In the genomic region with DNA sequence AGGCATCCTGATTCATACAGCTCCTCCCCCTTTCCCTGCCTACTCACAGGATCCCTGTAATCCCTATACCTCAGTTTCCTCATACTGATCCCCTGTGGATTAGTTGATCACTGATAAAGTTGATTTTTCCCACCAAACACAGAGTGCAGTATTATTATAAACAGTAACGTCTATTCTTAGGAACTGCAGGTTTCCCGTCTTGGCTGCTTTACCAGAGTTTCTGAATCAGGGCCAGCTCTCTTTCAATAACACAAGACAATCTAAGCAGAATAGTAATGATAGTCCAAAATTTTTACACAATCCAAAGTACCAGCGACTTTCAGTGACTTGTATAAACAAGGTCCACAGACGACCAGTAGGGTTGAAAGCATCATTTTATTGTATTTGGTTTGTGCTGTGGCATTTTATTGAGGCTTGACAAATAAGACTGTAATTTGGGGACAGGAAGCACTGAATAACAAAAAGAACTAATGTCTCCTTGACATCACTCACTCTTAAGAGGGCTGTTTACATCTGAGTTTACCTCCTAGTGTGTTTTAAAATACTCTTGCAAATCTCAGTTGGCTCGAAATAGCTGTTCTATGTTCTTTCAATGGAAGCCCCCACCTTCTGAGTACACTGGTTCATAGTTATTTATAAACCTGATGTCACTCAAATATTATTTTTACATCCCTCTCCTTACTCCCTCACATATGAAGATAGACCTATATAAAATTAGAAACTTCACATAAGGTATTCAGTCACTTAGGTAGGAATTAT, we compare ENCODE assay signal across 24 cellular contexts. TPM values are rescaled to one million over a fixed set of nuclear protein-coding genes. Genes with fewer than 3 reads are reported as not detected.
DNase-seq lines count a peak whose midpoint lies in the region; ATAC-seq, FAIRE-seq and TF ChIP-seq lines count a peak whose summit lies in the region.
"Had no signal": no experiment of that assay in that cellular context is flagged by ENCODE, and none has a peak within 500 bp of the region (broad histone marks: within the 10 kb centered on the region; RNA-seq: fewer than 3 reads in every experiment).

No MANE protein-coding gene starts in this region.

- H4K20me1 ChIP-seq in GM23338 (replicated peaks; ENCODE audit: insufficient read depth): no peaks in the 10 kb centered on the region
- no peaks in the 10 kb centered on the region for H4K20me1 ChIP-seq in endothelial cell of umbilical vein (replicated peaks; ENCODE audit: control insufficient read depth, extremely low read depth, insufficient read depth, low read length)
- H4K20me1 ChIP-seq in neural progenitor cell (ENCODE audit: low read depth): no peaks in the 10 kb centered on the region

- H3K9ac ChIP-seq in endothelial cell of umbilical vein (replicated peaks; ENCODE audit: extremely low read depth, insufficient read depth, low read length) (no peak overlapping the region), neural progenitor cell (no peak overlapping the region)
- H3K9ac ChIP-seq: parathyroid adenoma had no signal

- H3K27ac Mint-ChIP-seq in GM23338: peak overlapping the region; percentile 70; the same call in 1 of the 2 replicates
- H3K27ac Mint-ChIP-seq in neural progenitor cell: peak overlapping the region; percentile 18
- no peak overlapping the region for H3K27ac Mint-ChIP-seq in activated CD8-positive, alpha-beta T cell treated with anti-CD3 and anti-CD28 coated beads for 36 hours
- H3K27ac Mint-ChIP-seq in activated CD8-positive, alpha-beta memory T cell treated with anti-CD3 and anti-CD28 coated beads, Interleukin-2, amount 10 ng/mL, durations not matched to agents 7 days and 5 days: no peak overlapping the region
- H3K27ac Mint-ChIP-seq: activated naive CD4-positive, alpha-beta T cell treated with anti-CD3 and anti-CD28 coated beads, Interleukin-2, amount 50 U/mL, for 24 hours; CD4-positive, CD25-positive, alpha-beta regulatory T cell had no signal

- H3K36me3 Mint-ChIP-seq in GM23338 (ENCODE audit: low read depth): 0 out of 3 replicates have a peak, but pooled peaks cover 2% of the 10 kb centered on the region
- no peaks in the 10 kb centered on the region for H3K36me3 Mint-ChIP-seq in neural progenitor cell
- H3K36me3 Mint-ChIP-seq in activated CD8-positive, alpha-beta T cell treated with anti-CD3 and anti-CD28 coated beads for 36 hours (ENCODE audit: low read depth): no peaks in the 10 kb centered on the region
- no peaks in the 10 kb centered on the region for H3K36me3 Mint-ChIP-seq in activated CD8-positive, alpha-beta memory T cell treated with anti-CD3 and anti-CD28 coated beads, Interleukin-2, amount 10 ng/mL, durations not matched to agents 7 days and 5 days
- H3K36me3 Mint-ChIP-seq: activated naive CD4-positive, alpha-beta T cell treated with anti-CD3 and anti-CD28 coated beads, Interleukin-2, amount 50 U/mL, for 24 hours; CD4-positive, CD25-positive, alpha-beta regulatory T cell had no signal

- H3K9me3 Mint-ChIP-seq in GM23338 (no peaks in the 10 kb centered on the region), neural progenitor cell (peaks cover 3% of the 10 kb centered on the region)
- H3K9me3 Mint-ChIP-seq in activated CD8-positive, alpha-beta T cell treated with anti-CD3 and anti-CD28 coated beads for 36 hours: no peaks in the 10 kb centered on the region
- H3K9me3 Mint-ChIP-seq in activated CD8-positive, alpha-beta memory T cell treated with anti-CD3 and anti-CD28 coated beads, Interleukin-2, amount 10 ng/mL, durations not matched to agents 7 days and 5 days (ENCODE audit: low read depth): no peaks in the 10 kb centered on the region
- H3K9me3 Mint-ChIP-seq: activated naive CD4-positive, alpha-beta T cell treated with anti-CD3 and anti-CD28 coated beads, Interleukin-2, amount 50 U/mL, for 24 hours; CD4-positive, CD25-positive, alpha-beta regulatory T cell; nephron had no signal

- H3K36me3 ChIP-seq in GM23338 (ENCODE audit: insufficient read depth) (no peaks in the 10 kb centered on the region), endothelial cell of umbilical vein (ENCODE audit: control insufficient read depth in 2 of 2, extremely low read depth in 1 of 2, insufficient read depth in 2 of 2, low read length in 2 of 2) (no peaks in the 10 kb centered on the region), neural progenitor cell (no peaks in the 10 kb centered on the region), upper lobe of right lung (no peaks in the 10 kb centered on the region)
- H3K36me3 ChIP-seq: right lobe of liver, thyroid gland had no signal

- DNase-seq in GM23338 (ENCODE audit: low spot score): no peak
- peak; percentile 54 for DNase-seq in NCI-H69 (lab: John Stamatoyannopoulos, UW)
- DNase-seq in endothelial cell of umbilical vein (ENCODE audit: low read depth, low spot score): peak; percentile 77
- DNase-seq in neural progenitor cell (ENCODE audit: low spot score): no peak
- no peak for DNase-seq in upper lobe of right lung
- DNase-seq in activated CD8-positive, alpha-beta T cell treated with anti-CD3 and anti-CD28 coated beads for 36 hours: no peak
- no peak for DNase-seq in activated CD8-positive, alpha-beta memory T cell treated with anti-CD3 and anti-CD28 coated beads, Interleukin-2, amount 10 ng/mL, durations not matched to agents 7 days and 5 days
- DNase-seq in NCI-H1092 (lab: John Stamatoyannopoulos, UW): no peak
- DNase-seq: activated CD4-positive, alpha-beta T cell treated with anti-CD3 and anti-CD28 coated beads, Interleukin-2, amount 50 U/mL, for 1 hour; anterior cingulate cortex; CD4-positive, CD25-positive, alpha-beta regulatory T cell; central memory CD4-positive, alpha-beta T cell; midbrain; NCI-H2171; NCI-H526 treated with DMSO at 0.1 percent for 48 hours; OCI-M1; right lobe of liver; SHP77; stimulated activated naive CD4-positive, alpha-beta T cell treated with Interleukin-2 at 50 U/mL for 16 hours had no signal

- H2AFZ ChIP-seq in GM23338 (no peak overlapping the region), endothelial cell of umbilical vein (ENCODE audit: low read depth, low read length) (no peak overlapping the region), neural progenitor cell (replicated peaks) (no peak overlapping the region)
- H2AFZ ChIP-seq: parathyroid adenoma had no signal

- H3F3A ChIP-seq in GM23338 (replicated peaks; ENCODE audit: low read depth): peaks cover 12% of the 10 kb centered on the region; the same call in 1 of the 2 replicates
- peaks cover 22% of the 10 kb centered on the region for H3F3A ChIP-seq in neural progenitor cell (ENCODE audit: low read depth)

- H3K4me3 Mint-ChIP-seq in GM23338: no peak overlapping the region
- no peak overlapping the region for H3K4me3 Mint-ChIP-seq in neural progenitor cell
- no peak overlapping the region for H3K4me3 Mint-ChIP-seq in activated CD8-positive, alpha-beta T cell treated with anti-CD3 and anti-CD28 coated beads for 36 hours
- H3K4me3 Mint-ChIP-seq in activated CD8-positive, alpha-beta memory T cell treated with anti-CD3 and anti-CD28 coated beads, Interleukin-2, amount 10 ng/mL, durations not matched to agents 7 days and 5 days: no peak overlapping the region
- H3K4me3 Mint-ChIP-seq: activated naive CD4-positive, alpha-beta T cell treated with anti-CD3 and anti-CD28 coated beads, Interleukin-2, amount 50 U/mL, for 24 hours; CD4-positive, CD25-positive, alpha-beta regulatory T cell; nephron had no signal

- H3K27me3 ChIP-seq in GM23338 (ENCODE audit: insufficient read depth) (no peaks in the 10 kb centered on the region), endothelial cell of umbilical vein (ENCODE audit: control insufficient read depth in 2 of 2, insufficient read depth in 2 of 2, low read length in 2 of 2) (peaks cover 0 to 2% of the 10 kb centered on the region in 2 experiments), neural progenitor cell (no peaks in the 10 kb centered on the region), upper lobe of right lung (no peaks in the 10 kb centered on the region)
- H3K27me3 ChIP-seq: right lobe of liver, thyroid gland had no signal

- POLR2A ChIA-PET in endothelial cell of umbilical vein (lab: Charles Lee): no interaction called here
- POLR2A ChIA-PET in activated CD8-positive, alpha-beta T cell treated with anti-CD3 and anti-CD28 coated beads for 36 hours (lab: Charles Lee): no interaction called here

- FAIRE-seq in endothelial cell of umbilical vein (lab: Jason Lieb, UNC): peak; percentile 63

- H3K4me1 Mint-ChIP-seq in GM23338: peaks cover 51% of the 10 kb centered on the region
- H3K4me1 Mint-ChIP-seq in neural progenitor cell: peaks cover 19% of the 10 kb centered on the region
- H3K4me1 Mint-ChIP-seq in activated CD8-positive, alpha-beta T cell treated with anti-CD3 and anti-CD28 coated beads for 36 hours (ENCODE audit: low read depth): peaks cover 6% of the 10 kb centered on the region
- H3K4me1 Mint-ChIP-seq in activated CD8-positive, alpha-beta memory T cell treated with anti-CD3 and anti-CD28 coated beads, Interleukin-2, amount 10 ng/mL, durations not matched to agents 7 days and 5 days: peaks cover 7% of the 10 kb centered on the region
- H3K4me1 Mint-ChIP-seq: activated naive CD4-positive, alpha-beta T cell treated with anti-CD3 and anti-CD28 coated beads, Interleukin-2, amount 50 U/mL, for 24 hours had no signal

- H3K27me3 Mint-ChIP-seq in GM23338 (ENCODE audit: insufficient read depth, low read depth, poor library complexity) (peaks cover 2% of the 10 kb centered on the region), neural progenitor cell (ENCODE audit: insufficient read depth, low read depth) (peaks cover 11% of the 10 kb centered on the region)
- H3K27me3 Mint-ChIP-seq in activated CD8-positive, alpha-beta T cell treated with anti-CD3 and anti-CD28 coated beads for 36 hours: no peaks in the 10 kb centered on the region
- H3K27me3 Mint-ChIP-seq in activated CD8-positive, alpha-beta memory T cell treated with anti-CD3 and anti-CD28 coated beads, Interleukin-2, amount 10 ng/mL, durations not matched to agents 7 days and 5 days: no peaks in the 10 kb centered on the region
- H3K27me3 Mint-ChIP-seq: activated naive CD4-positive, alpha-beta T cell treated with anti-CD3 and anti-CD28 coated beads, Interleukin-2, amount 50 U/mL, for 24 hours had no signal

- H3K4me3 ChIP-seq in GM23338: peak overlapping the region; percentile 5; the same call in 1 of the 2 replicates
- H3K4me3 ChIP-seq in endothelial cell of umbilical vein (replicated peaks in 1 of 3; ENCODE audit: insufficient read depth in 1 of 3, low read depth in 1 of 3, low read length in 3 of 3): no peak overlapping the region
- no peak overlapping the region for H3K4me3 ChIP-seq in neural progenitor cell
- no peak overlapping the region for H3K4me3 ChIP-seq in upper lobe of right lung
- H3K4me3 ChIP-seq: right lobe of liver, thyroid gland had no signal

- no peak for TF ChIP-seq POLR2A in endothelial cell of umbilical vein (IDR thresholded peaks at IDR 0.05; ENCODE audit: low read depth, low read length)

- no peak for ATAC-seq in GM23338
- no peak for ATAC-seq in upper lobe of right lung
- ATAC-seq in activated CD8-positive, alpha-beta T cell treated with anti-CD3 and anti-CD28 coated beads for 36 hours: no peak
- ATAC-seq in activated CD8-positive, alpha-beta memory T cell treated with anti-CD3 and anti-CD28 coated beads, Interleukin-2, amount 10 ng/mL, durations not matched to agents 7 days and 5 days: no peak
- ATAC-seq: left lobe of liver, right lobe of liver had no signal

- dilution Hi-C loops in endothelial cell of umbilical vein (cut with MboI; ENCODE audit: extremely low pct_ligation_motif_present, low sequenced_read_pairs): no loop called here

- H3K9me1 ChIP-seq in endothelial cell of umbilical vein (replicated peaks; ENCODE audit: control insufficient read depth, extremely low read depth, insufficient read depth, low read length): no peaks in the 10 kb centered on the region

- BruUV-seq in endothelial cell of umbilical vein (replicated peaks; lab: Mats Ljungman, UMichigan): no TSS peak

- H3K79me2 ChIP-seq in GM23338 (replicated peaks; ENCODE audit: insufficient read depth) (peaks cover 30% of the 10 kb centered on the region), endothelial cell of umbilical vein (ENCODE audit: control insufficient read depth, insufficient read depth, low read length) (no peaks in the 10 kb centered on the region), neural progenitor cell (ENCODE audit: low read depth) (no peaks in the 10 kb centered on the region)
- H3K79me2 ChIP-seq: parathyroid adenoma had no signal

- H3K27ac ChIP-seq in GM23338 (ENCODE audit: low read depth) (peak overlapping the region; percentile 41), endothelial cell of umbilical vein (ENCODE audit: insufficient read depth, low read depth, low read length) (no peak overlapping the region), neural progenitor cell (no peak overlapping the region), upper lobe of right lung (no peak overlapping the region)
- H3K27ac ChIP-seq: parathyroid adenoma, right lobe of liver, thyroid gland had no signal

- H3K9me3 ChIP-seq in endothelial cell of umbilical vein (replicated peaks; ENCODE audit: control insufficient read depth, insufficient read depth, low read length) (no peaks in the 10 kb centered on the region), neural progenitor cell (ENCODE audit: low read depth) (no peaks in the 10 kb centered on the region), upper lobe of right lung (no peaks in the 10 kb centered on the region)
- H3K9me3 ChIP-seq: right lobe of liver, thyroid gland had no signal

- H3K4me2 ChIP-seq in GM23338: peak overlapping the region; percentile 7
- no peak overlapping the region for H3K4me2 ChIP-seq in endothelial cell of umbilical vein (ENCODE audit: insufficient read depth, low read length)
- H3K4me2 ChIP-seq in neural progenitor cell: no peak overlapping the region

- no peaks in the 10 kb centered on the region for H3K9me2 ChIP-seq in GM23338 (ENCODE audit: insufficient read depth)

- intact Hi-C loops in endothelial cell of umbilical vein (cut with micrococcal nuclease): no loop called here
- intact Hi-C loops in upper lobe of right lung (cut with DNase I): no loop called here
- intact Hi-C loops in activated CD8-positive, alpha-beta T cell treated with anti-CD3 and anti-CD28 coated beads for 36 hours (cut with micrococcal nuclease): no loop called here

- CTCF ChIA-PET in endothelial cell of umbilical vein (lab: Charles Lee): no interaction called here
- CTCF ChIA-PET in activated CD8-positive, alpha-beta T cell treated with anti-CD3 and anti-CD28 coated beads for 36 hours (lab: Charles Lee): no interaction called here
- CTCF ChIA-PET in activated CD8-positive, alpha-beta memory T cell treated with anti-CD3 and anti-CD28 coated beads, Interleukin-2, amount 10 ng/mL, durations not matched to agents 7 days and 5 days (lab: Charles Lee): no interaction called here

- peaks cover 40% of the 10 kb centered on the region for H3K4me1 ChIP-seq in GM23338 (ENCODE audit: insufficient read depth)
- H3K4me1 ChIP-seq in endothelial cell of umbilical vein (ENCODE audit: control insufficient read depth, extremely low read depth, insufficient read depth, low read length): peaks cover 14% of the 10 kb centered on the region
- peaks cover 16% of the 10 kb centered on the region for H3K4me1 ChIP-seq in neural progenitor cell
- H3K4me1 ChIP-seq in upper lobe of right lung: peaks cover 6% of the 10 kb centered on the region
- H3K4me1 ChIP-seq: parathyroid adenoma, right lobe of liver had no signal

- TF ChIP-seq CTCF in GM23338 (conservative IDR thresholded peaks at IDR 0.05; ENCODE audit: low read depth in 2 of 2): no peak
- TF ChIP-seq CTCF in endothelial cell of umbilical vein (IDR thresholded peaks at IDR 0.05; ENCODE audit: extremely low read depth in 1 of 2, insufficient read depth in 1 of 2, low read depth in 1 of 2, low read length in 2 of 2): no peak
- TF ChIP-seq CTCF in neural progenitor cell (IDR thresholded peaks at IDR 0.05): no peak
- no peak for TF ChIP-seq CTCF in upper lobe of right lung (IDR thresholded peaks at IDR 0.05)
- no peak for TF ChIP-seq CTCF in activated CD8-positive, alpha-beta T cell treated with anti-CD3 and anti-CD28 coated beads for 36 hours (IDR thresholded peaks at IDR 0.05)

RNA-seq across cellular contexts. Expression of gene JARID2, which starts 6.1 kb away (rescaled TPM):
- total RNA-seq in GM23338 (2014; rRNA removed; shearing (Covaris generic)): 177 and 196 TPM in 2 replicates
- polyA plus RNA-seq in GM23338 (2016; fragmentation: Nextera tagmentation; extraction: Ambion mirVana) (87.6 and 92.8 TPM in 2 replicates), endothelial cell of umbilical vein (2.6 and 2.9 TPM in 2 replicates)
- total RNA-seq in endothelial cell of umbilical vein (8.8 and 10.6 TPM in 2 replicates), neural progenitor cell (ENCODE audit: low replicate concordance) (38.9 and 45.8 TPM in 2 replicates), upper lobe of right lung (15.1 TPM)
- polyA plus RNA-seq in endothelial cell of umbilical vein (2011; cell fraction: cytosol; rRNA removed): 3.2 and 3.7 TPM in 2 replicates
- 12.8 and 13.0 TPM in 2 replicates for polyA plus RNA-seq in endothelial cell of umbilical vein (2011; cell fraction: nucleus; rRNA removed)
- polyA plus RNA-seq in endothelial cell of umbilical vein (2012): 3.5 and 4.7 TPM in 2 replicates
- polyA minus RNA-seq in endothelial cell of umbilical vein: 7.0 and 7.5 TPM in 2 replicates
- 4.8 TPM for polyA minus RNA-seq in endothelial cell of umbilical vein (2011; cell fraction: cytosol; rRNA and poly(A)+ RNA removed)
- 11.3 and 11.4 TPM in 2 replicates for polyA minus RNA-seq in endothelial cell of umbilical vein (2011; cell fraction: nucleus; rRNA and poly(A)+ RNA removed)
- total RNA-seq in activated CD8-positive, alpha-beta T cell treated with anti-CD3 and anti-CD28 coated beads for 36 hours: 10 to 100 TPM; 25.4 to 25.5 TPM
- 10 to 100 TPM; 30.0 to 42.4 TPM for total RNA-seq in activated CD8-positive, alpha-beta memory T cell treated with anti-CD3 and anti-CD28 coated beads, Interleukin-2, amount 10 ng/mL, durations not matched to agents 7 days and 5 days

Comparison
In these comparisons a context has a peak if more than half of its experiments do, and no peak if none do; other contexts are left out.
1. DNase-seq: peak in NCI-H69 (single experiment) and endothelial cell of umbilical vein (single experiment); none in GM23338 (single experiment), neural progenitor cell (single experiment), upper lobe of right lung (single experiment), activated CD8-positive, alpha-beta T cell treated with anti-CD3 and anti-CD28 coated beads for 36 hours (single experiment), activated CD8-positive, alpha-beta memory T cell treated with anti-CD3 and anti-CD28 coated beads, Interleukin-2, amount 10 ng/mL, durations not matched to agents 7 days and 5 days (single experiment) and NCI-H1092 (single experiment).
2. H3K27ac Mint-ChIP-seq: peak in GM23338 (single experiment) and neural progenitor cell (single experiment); none in activated CD8-positive, alpha-beta T cell treated with anti-CD3 and anti-CD28 coated beads for 36 hours (single experiment) and activated CD8-positive, alpha-beta memory T cell treated with anti-CD3 and anti-CD28 coated beads, Interleukin-2, amount 10 ng/mL, durations not matched to agents 7 days and 5 days (single experiment).